Comparison of ENCODE assay signal across 21 cellular contexts in genomic region chr15:90423920-90424319, GRCh38. TPM values are rescaled to one million over a fixed set of nuclear protein-coding genes. Genes with fewer than 3 reads are reported as not detected.
DNase-seq lines count a peak whose midpoint lies in the region; ATAC-seq and TF ChIP-seq lines count a peak whose summit lies in the region.
"Had no signal": no experiment of that assay in that cellular context is flagged by ENCODE, and none has a peak within 500 bp of the region (broad histone marks: within the 10 kb centered on the region; RNA-seq: fewer than 3 reads in every experiment).

No MANE protein-coding gene starts in this region.

- no peak for ATAC-seq in activated CD4-positive, alpha-beta T cell treated with anti-CD3 and anti-CD28 coated beads for 36 hours
- ATAC-seq in GM18511 (IDR thresholded peaks at IDR 0.05; ENCODE audit: unreplicated experiment): no peak
- ATAC-seq: activated T-cell treated with anti-CD3 and anti-CD28 coated beads, Interleukin-2, amount 50 U/mL, for 4 hours; naive thymus-derived CD8-positive, alpha-beta T cell had no signal

- H3K27me3 Mint-ChIP-seq in activated CD4-positive, alpha-beta T cell treated with anti-CD3 and anti-CD28 coated beads for 36 hours: no peaks in the 10 kb centered on the region
- no peaks in the 10 kb centered on the region for H3K27me3 Mint-ChIP-seq in mesothelial cell of epicardium (ENCODE audit: low read depth)
- H3K27me3 Mint-ChIP-seq: activated CD4-positive, alpha-beta memory T cell treated with anti-CD3 and anti-CD28 coated beads for 36 hours; naive thymus-derived CD8-positive, alpha-beta T cell had no signal

- no peak for TF ChIP-seq CTCF in ascending aorta (IDR thresholded peaks at IDR 0.05)
- TF ChIP-seq CTCF in mesothelial cell of epicardium (IDR thresholded peaks at IDR 0.05; ENCODE audit: unreplicated experiment): no peak
- no peak for TF ChIP-seq CTCF in tibial artery (IDR thresholded peaks at IDR 0.05)

- intact Hi-C loops in activated CD4-positive, alpha-beta T cell treated with anti-CD3 and anti-CD28 coated beads for 36 hours (cut with DNase I, micrococcal nuclease): loop anchor here (5.0 kb wide), 4 partner anchors 38 to 168 kb away; partner anchors contain the start of gene ZNF774 (in 1 of the 2)
- intact Hi-C loops in ascending aorta (cut with DNase I): no loop called here
- intact Hi-C loops in tibial artery (cut with DNase I; ENCODE audit: low total_unique reads): no loop called here

- H3K27ac ChIP-seq in ascending aorta (peak overlapping the region; percentile 47 to 57), tibial artery (peak overlapping the region; percentile 41 to 73)
- H3K27ac ChIP-seq: SJCRH30 had no signal

- H3K9me3 ChIP-seq in ascending aorta (no peaks in the 10 kb centered on the region), tibial artery (no peaks in the 10 kb centered on the region)
- H3K9me3 ChIP-seq: SJCRH30, testis had no signal

- CTCF ChIA-PET in activated CD4-positive, alpha-beta T cell treated with anti-CD3 and anti-CD28 coated beads for 36 hours (lab: Charles Lee): interaction anchor here (0.8 to 1.5 kb wide), 5 partner anchors 43 to 245 kb away, joined by 3 to 7 read pairs (median 3); no protein-coding TSS in a partner anchor

- H3K36me3 Mint-ChIP-seq in activated CD4-positive, alpha-beta T cell treated with anti-CD3 and anti-CD28 coated beads for 36 hours (ENCODE audit: low read depth): peaks cover 17% of the 10 kb centered on the region
- H3K36me3 Mint-ChIP-seq in mesothelial cell of epicardium: peaks cover 11% of the 10 kb centered on the region

- H3K9me3 Mint-ChIP-seq in activated CD4-positive, alpha-beta T cell treated with anti-CD3 and anti-CD28 coated beads for 36 hours (ENCODE audit: low read depth): no peaks in the 10 kb centered on the region
- H3K9me3 Mint-ChIP-seq in mesothelial cell of epicardium: no peaks in the 10 kb centered on the region
- H3K9me3 Mint-ChIP-seq: activated CD4-positive, alpha-beta memory T cell treated with anti-CD3 and anti-CD28 coated beads for 36 hours; activated T-cell treated with anti-CD3 and anti-CD28 coated beads, Interleukin-2, amount 50 U/mL, for 4 hours; naive thymus-derived CD8-positive, alpha-beta T cell had no signal

- H3K4me1 Mint-ChIP-seq in activated CD4-positive, alpha-beta T cell treated with anti-CD3 and anti-CD28 coated beads for 36 hours: peaks cover 52% of the 10 kb centered on the region
- peaks cover 54% of the 10 kb centered on the region for H3K4me1 Mint-ChIP-seq in mesothelial cell of epicardium

- H3K4me1 ChIP-seq in ascending aorta (peaks cover 27 to 75% of the 10 kb centered on the region in 2 donors), tibial artery (peaks cover 0 to 78% (median 57%) of the 10 kb centered on the region in 4 donors)

- peak overlapping the region; percentile 42 for H3K27ac Mint-ChIP-seq in activated CD4-positive, alpha-beta T cell treated with anti-CD3 and anti-CD28 coated beads for 36 hours
- peak overlapping the region; percentile 54 for H3K27ac Mint-ChIP-seq in mesothelial cell of epicardium
- H3K27ac Mint-ChIP-seq: activated CD4-positive, alpha-beta memory T cell treated with anti-CD3 and anti-CD28 coated beads for 36 hours had no signal

- H3K4me3 ChIP-seq in ascending aorta (peak overlapping the region in 1 of 2 donors; percentile 20), tibial artery (no peak overlapping the region)
- H3K4me3 ChIP-seq: lung, SJCRH30, testis had no signal

- H3K27me3 ChIP-seq in ascending aorta (no peaks in the 10 kb centered on the region), tibial artery (no peaks in the 10 kb centered on the region)
- H3K27me3 ChIP-seq: SJCRH30, testis had no signal

- H3K36me3 ChIP-seq in ascending aorta (peaks cover 9 to 16% of the 10 kb centered on the region in 2 donors), tibial artery (peaks cover 7 to 20% (median 16%) of the 10 kb centered on the region in 3 donors)

- POLR2A ChIA-PET in activated CD4-positive, alpha-beta T cell treated with anti-CD3 and anti-CD28 coated beads for 36 hours (lab: Charles Lee): interaction anchor here (0.9 kb wide), 1 partner anchor 16 kb away, joined by 4 read pairs; no protein-coding TSS in a partner anchor

- no peak for DNase-seq in activated CD4-positive, alpha-beta T cell treated with anti-CD3 and anti-CD28 coated beads for 36 hours
- DNase-seq in activated CD4-positive, alpha-beta T cell treated with anti-CD3 and anti-CD28 coated beads, Interleukin-2, amount 50 U/mL, for 4 hours: no peak
- DNase-seq in ascending aorta (ENCODE audit: low spot score in 2 of 2) (no peak), mesothelial cell of epicardium (ENCODE audit: low spot score in 2 of 2, unreplicated experiment in 2 of 2) (no peak), tibial artery (no peak), UCSD-AML1 (lab: John Stamatoyannopoulos, UW; ENCODE audit: unreplicated experiment) (no peak), GM19240 (ENCODE audit: insufficient read length, low spot score) (no peak)
- DNase-seq: 8988T; activated CD4-positive, alpha-beta memory T cell treated with anti-CD3 and anti-CD28 coated beads for 36 hours; activated T-cell treated with anti-CD3 and anti-CD28 coated beads, Interleukin-2, amount 50 U/mL, for 4 hours; cerebellar nuclear complex; EL; foreskin melanocyte; naive thymus-derived CD8-positive, alpha-beta T cell; NCI-H187 treated with DMSO at 0.1 percent for 48 hours; NCI-H524 treated with DMSO at 0.1 percent for 48 hours; SJCRH30; stimulated activated CD4-positive, alpha-beta T cell treated with anti-CD3 and anti-CD28 coated beads, Interleukin-2, amount 100 ng/mL, for 24 hours; testis had no signal

- H3K4me3 Mint-ChIP-seq in activated CD4-positive, alpha-beta T cell treated with anti-CD3 and anti-CD28 coated beads for 36 hours: no peak overlapping the region
- no peak overlapping the region for H3K4me3 Mint-ChIP-seq in mesothelial cell of epicardium
- H3K4me3 Mint-ChIP-seq: activated CD4-positive, alpha-beta memory T cell treated with anti-CD3 and anti-CD28 coated beads for 36 hours; activated T-cell treated with anti-CD3 and anti-CD28 coated beads, Interleukin-2, amount 50 U/mL, for 4 hours; naive thymus-derived CD8-positive, alpha-beta T cell had no signal

RNA-seq across cellular contexts. Expression of gene IQGAP1, which starts 35.9 kb away (rescaled TPM):
- total RNA-seq in activated CD4-positive, alpha-beta T cell treated with anti-CD3 and anti-CD28 coated beads for 36 hours: 100 to 1,000 TPM; 181 to 334 TPM
- total RNA-seq in ascending aorta (99.1 TPM), mesothelial cell of epicardium (104 to 110 TPM (median 105 TPM) in 3 replicates)

Comparison
In these comparisons a context has a peak if more than half of its experiments do, and no peak if none do; other contexts are left out.
1. intact Hi-C loops: an anchor here in activated CD4-positive, alpha-beta T cell treated with anti-CD3 and anti-CD28 coated beads for 36 hours (5.0 kb wide); none called in ascending aorta and tibial artery.